Comparison of ENCODE assay signal across 8 cellular contexts in the genomic region with DNA sequence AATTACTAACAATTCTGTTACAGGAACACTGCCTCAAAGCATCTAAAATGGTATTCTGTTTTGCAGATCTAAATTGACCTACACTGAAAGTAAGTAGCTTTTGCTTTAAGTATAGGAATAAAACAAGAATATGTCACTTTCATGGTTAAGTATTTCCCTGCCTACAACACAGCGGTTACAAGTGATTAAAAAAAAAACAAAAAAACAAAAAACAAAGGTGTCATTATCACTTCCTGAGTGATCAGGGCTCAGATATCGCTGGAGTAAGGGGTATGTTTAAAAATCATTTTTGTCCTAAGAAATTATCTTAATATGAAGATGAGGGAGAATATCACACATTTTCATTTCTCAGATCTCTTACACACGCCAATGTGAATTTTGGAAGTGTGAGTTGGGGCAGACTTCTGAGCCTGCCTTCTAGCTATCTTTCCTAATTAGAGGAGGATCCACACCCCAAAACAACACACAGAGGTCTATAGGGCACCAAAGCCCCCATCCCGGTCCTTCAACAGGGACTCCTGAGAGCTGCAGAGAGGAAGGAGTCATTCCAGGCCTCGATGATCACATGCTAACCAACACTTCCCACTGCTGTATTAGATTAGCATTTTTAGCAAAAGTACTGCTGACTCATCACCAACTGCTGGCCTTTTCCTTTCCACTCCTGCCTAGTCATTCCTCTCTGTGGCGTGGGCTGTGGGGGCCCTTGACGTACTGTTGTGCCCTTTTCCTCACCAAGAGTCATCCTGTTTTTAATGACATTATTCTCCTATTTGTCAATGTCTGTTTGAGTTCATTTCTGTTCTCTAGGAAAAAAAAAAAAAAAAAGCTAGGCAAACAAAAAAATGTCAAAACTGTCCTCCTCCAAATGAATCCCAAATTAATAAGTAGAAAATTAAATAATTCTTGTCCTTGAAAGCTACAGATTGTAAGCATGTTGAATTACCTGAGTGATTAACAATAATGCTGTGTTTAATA. TPM values are rescaled to one million over a fixed set of nuclear protein-coding genes. Genes with fewer than 3 reads are reported as not detected.
DNase-seq lines count a peak whose midpoint lies in the region; ATAC-seq and TF ChIP-seq lines count a peak whose summit lies in the region.

No MANE protein-coding gene starts in this region.

- H3K27me3 ChIP-seq in AG04450 (ENCODE audit: control insufficient read depth, insufficient read depth, low read length): no peaks in the 10 kb centered on the region
- no peaks in the 10 kb centered on the region for H3K27me3 ChIP-seq in neuronal stem cell (ENCODE audit: control insufficient read depth in 3 of 3, insufficient read depth in 3 of 3, low read depth in 1 of 3, low read length in 3 of 3)
- no peaks in the 10 kb centered on the region for H3K27me3 ChIP-seq in tibial artery

- intact Hi-C loops in tibial artery (cut with DNase I; ENCODE audit: low total_unique reads): no loop called here

- no peak overlapping the region for H4K8ac ChIP-seq in neuronal stem cell (ENCODE audit: low read depth, low read length)

- H3K23ac ChIP-seq in neuronal stem cell (ENCODE audit: low read depth, low read length, poor library complexity): no peak overlapping the region

- no peak overlapping the region for H4K91ac ChIP-seq in neuronal stem cell (ENCODE audit: low read depth, low read length, poor library complexity)

- no peak for TF ChIP-seq CTCF in AG04450 (IDR thresholded peaks at IDR 0.05; ENCODE audit: low read depth, low read length)
- no peak for TF ChIP-seq CTCF in tibial artery (IDR thresholded peaks at IDR 0.05)

- peaks cover 0 to 2% of the 10 kb centered on the region in 2 donors for H3K36me3 ChIP-seq in neuronal stem cell (replicated peaks in 1 of 2; ENCODE audit: control insufficient read depth in 2 of 2, insufficient read depth in 2 of 2, low read length in 2 of 2)
- no peaks in the 10 kb centered on the region for H3K36me3 ChIP-seq in tibial artery

- no peak overlapping the region for H2BK5ac ChIP-seq in neuronal stem cell (ENCODE audit: low read length)

- H2BK120ac ChIP-seq in neuronal stem cell (ENCODE audit: low read depth, low read length): no peak overlapping the region

- no peak overlapping the region for H3K14ac ChIP-seq in neuronal stem cell (ENCODE audit: low read length)

- H3K9me3 ChIP-seq in AG04450 (ENCODE audit: control insufficient read depth, insufficient read depth, low read length): no peaks in the 10 kb centered on the region
- peaks cover 0 to 19% of the 10 kb centered on the region in 2 donors for H3K9me3 ChIP-seq in neuronal stem cell (replicated peaks in 1 of 2; ENCODE audit: control insufficient read depth in 2 of 2, insufficient read depth in 1 of 2, low read depth in 1 of 2, low read length in 2 of 2)
- no peaks in the 10 kb centered on the region for H3K9me3 ChIP-seq in tibial artery

- CTCF ChIA-PET in AG04450 (lab: Charles Lee): interaction anchor here (0.6 to 2.3 kb wide), 5 partner anchors 12 to 277 kb away, joined by 3 to 9 read pairs (median 5); no protein-coding TSS in a partner anchor

- WGBS in neuronal stem cell (ENCODE audit: extremely low coverage in 2 of 2, insufficient read length in 2 of 2, insufficient replicate concordance in 1 of 2), 2 donors: no CpG with 5 or more reads among the region's 7 CpGs

- H3K4ac ChIP-seq in neuronal stem cell (ENCODE audit: low read length): no peak overlapping the region

- H2AK5ac ChIP-seq in neuronal stem cell (ENCODE audit: low read depth, low read length): no peak overlapping the region

- ATAC-seq in GM19025 (IDR thresholded peaks at IDR 0.05; ENCODE audit: low read depth, unreplicated experiment) (peak; percentile 85), HG03457 (IDR thresholded peaks at IDR 0.05; ENCODE audit: unreplicated experiment) (peak; percentile 79), esophagus mucosa (peak; percentile 79)

- peak overlapping the region; percentile 92 for H3K27ac ChIP-seq in AG04450 (ENCODE audit: low read depth, low read length)
- H3K27ac ChIP-seq in neuronal stem cell (replicated peaks; ENCODE audit: low read length): no peak overlapping the region
- H3K27ac ChIP-seq in tibial artery: no peak overlapping the region

- no peak overlapping the region for H3K9ac ChIP-seq in neuronal stem cell (ENCODE audit: low read depth, low read length, poor library complexity)

- no peak overlapping the region for H3K4me2 ChIP-seq in neuronal stem cell (ENCODE audit: insufficient read depth, low read length, poor library complexity, severe bottlenecking)

- POLR2A ChIA-PET in AG04450 (lab: Yijun Ruan, JAX): interaction anchor here (0.6 to 0.7 kb wide), 5 partner anchors 21 to 165 kb away, joined by 3 to 4 read pairs (median 3); no protein-coding TSS in a partner anchor

- no peak overlapping the region for H2BK15ac ChIP-seq in neuronal stem cell (ENCODE audit: low read length)

- H2BK12ac ChIP-seq in neuronal stem cell (ENCODE audit: low read length): no peak overlapping the region

- no peaks in the 10 kb centered on the region for H3K79me1 ChIP-seq in neuronal stem cell (ENCODE audit: low read depth, low read length)

- DNase-seq in AG04450 (ENCODE audit: low read depth, low spot score) (peak; percentile 85), neuronal stem cell (ENCODE audit: low spot score) (no peak), tibial artery (peak; percentile 62 to 77), NCI-H1694 (lab: John Stamatoyannopoulos, UW) (no peak)
- DNase-seq in activated CD4-positive, alpha-beta T cell treated with anti-CD3 and anti-CD28 coated beads, Interleukin-2, amount 50 U/mL, for 48 hours: peak; percentile 71 to 81

- H3K4me3 ChIP-seq in AG04450 (ENCODE audit: low read depth, low read length): no peak overlapping the region
- H3K4me3 ChIP-seq in neuronal stem cell (ENCODE audit: low read length in 2 of 2): no peak overlapping the region
- H3K4me3 ChIP-seq in tibial artery: no peak overlapping the region

- no peak overlapping the region for H3K18ac ChIP-seq in neuronal stem cell (ENCODE audit: low read length)

- peak overlapping the region; percentile 56 for H2AFZ ChIP-seq in neuronal stem cell (ENCODE audit: low read length)

- H3K4me1 ChIP-seq in neuronal stem cell (ENCODE audit: control insufficient read depth in 2 of 2, insufficient read depth in 1 of 2, low read depth in 1 of 2, low read length in 2 of 2) (peaks cover 0 to 6% of the 10 kb centered on the region in 2 donors), tibial artery (peaks cover 0 to 9% (median 1%) of the 10 kb centered on the region in 4 donors)

RNA-seq across cellular contexts. Expression of a gene that starts 31.2 kb away (rescaled TPM):
- 31.6 and 46.8 TPM in 2 replicates for polyA plus RNA-seq in AG04450 (2011; rRNA removed)
- polyA minus RNA-seq in AG04450 (2011; rRNA and poly(A)+ RNA removed): 17.3 and 26.9 TPM in 2 replicates
- total RNA-seq in esophagus mucosa: 2.1 TPM
- 17.2 TPM for polyA plus RNA-seq in neuronal stem cell (2013, experiment 1 of 2)
- polyA plus RNA-seq in neuronal stem cell (2013, experiment 2 of 2): 17.0 TPM

Comparison
In these comparisons a context has a peak if more than half of its experiments do, and no peak if none do; other contexts are left out.
1. DNase-seq: peak in AG04450 (single experiment), activated CD4-positive, alpha-beta T cell treated with anti-CD3 and anti-CD28 coated beads, Interleukin-2, amount 50 U/mL, for 48 hours (2 of 2) and tibial artery (2 of 2); none in neuronal stem cell (single experiment) and NCI-H1694 (single experiment).
2. Peak in every context shown above with its lines, with median percentiles within 50 percentile points of each other: ATAC-seq.